In the genomic region with DNA sequence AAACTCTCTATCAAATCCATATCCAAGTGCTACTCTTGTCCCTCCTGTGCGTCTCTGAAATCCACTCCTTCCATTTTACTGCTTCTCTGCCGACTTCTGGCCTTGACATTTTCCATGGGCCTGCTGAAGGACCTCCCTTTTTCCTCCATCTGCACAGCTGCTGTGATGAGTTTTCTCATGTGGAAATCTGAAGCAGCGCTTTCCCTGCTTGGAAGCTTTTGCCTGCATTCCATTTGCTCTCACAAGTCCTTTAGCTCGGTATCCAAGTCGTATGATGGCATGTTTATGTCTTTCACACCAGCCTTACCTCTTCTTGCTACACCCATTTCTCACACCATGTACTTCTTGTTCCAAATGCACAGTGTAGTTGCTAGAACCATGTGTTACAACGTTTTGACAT, we compare ENCODE assay signal across 19 cellular contexts.
DNase-seq lines count a peak whose midpoint lies in the region; ATAC-seq, FAIRE-seq and TF ChIP-seq lines count a peak whose summit lies in the region.
"Had no signal": no experiment of that assay in that cellular context is flagged by ENCODE, and none has a peak within 500 bp of the region (broad histone marks: within the 10 kb centered on the region; RNA-seq: fewer than 3 reads in every experiment).

No MANE protein-coding gene starts in this region.

- no peaks in the 10 kb centered on the region for H3K9me3 ChIP-seq in cardiac muscle cell (ENCODE audit: low read depth)
- no peaks in the 10 kb centered on the region for H3K9me3 ChIP-seq in right atrium auricular region
- H3K9me3 ChIP-seq in H1 (ENCODE audit: insufficient read depth in 2 of 2, low read depth in 1 of 2, low read length in 1 of 2) = no peaks in the 10 kb centered on the region
- H3K9me3 ChIP-seq: A549; BLaER1 treated with 17β-estradiol and CSF1 and Interleukin-3, amounts not matched to agents 10 nM and 100 nM; Caco-2 had no signal

- no peak overlapping the region for H4K8ac ChIP-seq in H1 (ENCODE audit: extremely low read depth, insufficient read depth, low read length)

- H3K36me3 ChIP-seq in cardiac muscle cell (no peaks in the 10 kb centered on the region), right atrium auricular region (no peaks in the 10 kb centered on the region), H1 (ENCODE audit: control insufficient read depth in 2 of 4, insufficient read depth in 4 of 4, low read length in 3 of 4) (no peaks in the 10 kb centered on the region)
- H3K36me3 ChIP-seq: BLaER1 treated with 17β-estradiol and CSF1 and Interleukin-3, amounts not matched to agents 10 nM and 100 nM had no signal

- no peak for TF ChIP-seq POLR2A in H1 (IDR thresholded peaks at IDR 0.05; ENCODE audit: control extremely low read depth in 1 of 2, low read depth in 2 of 2, low read length in 2 of 2)

- no peak overlapping the region for H2BK20ac ChIP-seq in H1 (ENCODE audit: low read length)

- no peaks in the 10 kb centered on the region for H3K79me1 ChIP-seq in H1 (ENCODE audit: low read depth, low read length)

- no peak overlapping the region for H3K14ac ChIP-seq in H1 (ENCODE audit: insufficient read length)

- no peak for TF ChIP-seq EP300 in H1 (IDR thresholded peaks at IDR 0.05; ENCODE audit: borderline replicate concordance in 1 of 2, low read depth in 2 of 2, low read length in 2 of 2)

- H3K18ac ChIP-seq in H1 (ENCODE audit: extremely low read depth, low read length) = no peak overlapping the region

- no peak overlapping the region for H3K23ac ChIP-seq in H1 (ENCODE audit: insufficient read length)

- no peak for ATAC-seq in GM18867 (IDR thresholded peaks at IDR 0.05; ENCODE audit: unreplicated experiment)
- no peak for ATAC-seq in GM21447 (IDR thresholded peaks at IDR 0.05; ENCODE audit: unreplicated experiment)
- ATAC-seq: A549; CD8-positive, alpha-beta T cell had no signal

- H2BK5ac ChIP-seq in H1 (ENCODE audit: low read depth, low read length) = no peak overlapping the region

- 93% methylated on average over 6 of the region's 6 CpGs; no CpG with 5 or more reads in 1 of the 2 experiments for WGBS in H1 (ENCODE audit: extremely low coverage in 1 of 2, insufficient coverage in 1 of 2, insufficient read length in 1 of 2, insufficient replicate concordance in 2 of 2, low coverage in 1 of 2, low lambda C conversion rate in 2 of 2, missing lambda C conversion rate in 1 of 2), 2 experiments

- no peak overlapping the region for H3K56ac ChIP-seq in H1 (replicated peaks; ENCODE audit: insufficient read length, low read depth, low read length)

- no peak overlapping the region for H2BK15ac ChIP-seq in H1 (ENCODE audit: low read length)

- no peak for TF ChIP-seq CTCF in cardiac muscle cell (IDR thresholded peaks at IDR 0.05; ENCODE audit: low read depth, low read length)
- TF ChIP-seq CTCF in right atrium auricular region (IDR thresholded peaks at IDR 0.05) = no peak
- no peak for TF ChIP-seq CTCF in H1 (IDR thresholded peaks at IDR 0.05; ENCODE audit: control extremely low read depth in 1 of 3, insufficient read depth in 1 of 3, low read depth in 1 of 3, low read length in 3 of 3)

- CTCF ChIA-PET in H1 (lab: Charles Lee; ENCODE audit: partially characterized antibody) = interaction anchor here (0.5 to 1.6 kb wide), 5 partner anchors 12 to 95 kb away, joined by 3 to 5 read pairs (median 3); no protein-coding TSS in a partner anchor

- H3K4ac ChIP-seq in H1 (replicated peaks; ENCODE audit: insufficient read length, low read depth, low read length) = no peak overlapping the region

- peak overlapping the region; percentile 84 for H3K27ac ChIP-seq in cardiac muscle cell
- no peak overlapping the region for H3K27ac ChIP-seq in right atrium auricular region
- H3K27ac ChIP-seq in H1 (ENCODE audit: low read depth, low read length) = no peak overlapping the region
- H3K27ac ChIP-seq: 22Rv1; A549; BLaER1 treated with 17β-estradiol and CSF1 and Interleukin-3, amounts not matched to agents 10 nM and 100 nM; C4-2B had no signal

- no peak for TF ChIP-seq RAD21 in H1 (IDR thresholded peaks at IDR 0.05 in 1 of 2, conservative IDR thresholded peaks at IDR 0.05 in 1 of 2; ENCODE audit: low read depth in 2 of 2, low read length in 2 of 2)

- no peak for FAIRE-seq in H1 (lab: Jason Lieb, UNC)
- FAIRE-seq: A549, D721Med, G401.6, GM12891 had no signal

- H3K23me2 ChIP-seq in H1 (ENCODE audit: low read depth, low read length) = no peaks in the 10 kb centered on the region

- H2BK120ac ChIP-seq in H1 (replicated peaks; ENCODE audit: low read depth, low read length) = no peak overlapping the region

- no peak overlapping the region for H3K4me2 ChIP-seq in H1 (ENCODE audit: insufficient read depth in 1 of 2, low read depth in 2 of 2, low read length in 2 of 2)
- H3K4me2 ChIP-seq: A549; BLaER1 treated with 17β-estradiol and CSF1 and Interleukin-3, amounts not matched to agents 10 nM and 100 nM had no signal

- POLR2A ChIA-PET in H1 (lab: Charles Lee; ENCODE audit: partially characterized antibody) = no interaction called here

- H3K4me1 ChIP-seq in cardiac muscle cell (ENCODE audit: low read depth) (peaks cover 41% of the 10 kb centered on the region), right atrium auricular region (no peaks in the 10 kb centered on the region), H1 (replicated peaks in 1 of 4; ENCODE audit: control insufficient read depth in 3 of 4, insufficient read depth in 4 of 4, low read length in 3 of 4) (no peaks in the 10 kb centered on the region)
- H3K4me1 ChIP-seq: A549; BLaER1 treated with 17β-estradiol and CSF1 and Interleukin-3, amounts not matched to agents 10 nM and 100 nM had no signal

- no peak overlapping the region for H4K5ac ChIP-seq in H1 (ENCODE audit: insufficient read length, low read depth, low read length)

- H2BK12ac ChIP-seq in H1 (ENCODE audit: low read depth, low read length) = peak overlapping the region; percentile 41; the same call in 1 of the 2 replicates

- H3K9ac ChIP-seq in H1 (replicated peaks in 1 of 4; ENCODE audit: extremely low read depth in 1 of 4, low read depth in 3 of 4, low read length in 3 of 4) = no peak overlapping the region
- H3K9ac ChIP-seq: BLaER1 treated with 17β-estradiol and CSF1 and Interleukin-3, amounts not matched to agents 10 nM and 100 nM had no signal

- no peak overlapping the region for H3K4me3 ChIP-seq in cardiac muscle cell
- no peak overlapping the region for H3K4me3 ChIP-seq in right atrium auricular region
- H3K4me3 ChIP-seq in H1 (ENCODE audit: extremely low read depth in 1 of 4, insufficient read depth in 2 of 4, low read depth in 3 of 4, low read length in 4 of 4) = no peak overlapping the region
- H3K4me3 ChIP-seq: A549; BLaER1 treated with 17β-estradiol and CSF1 and Interleukin-3, amounts not matched to agents 10 nM and 100 nM had no signal

- H4K20me1 ChIP-seq in H1 (replicated peaks in 1 of 2; ENCODE audit: control insufficient read depth in 1 of 2, insufficient read depth in 2 of 2, low read length in 2 of 2) = no peaks in the 10 kb centered on the region
- H4K20me1 ChIP-seq: BLaER1 treated with 17β-estradiol and CSF1 and Interleukin-3, amounts not matched to agents 10 nM and 100 nM had no signal

- H3K79me2 ChIP-seq in H1 (ENCODE audit: control insufficient read depth in 1 of 2, insufficient read depth in 2 of 2, low read length in 2 of 2) = no peaks in the 10 kb centered on the region

- H2AK5ac ChIP-seq in H1 (ENCODE audit: low read depth, low read length) = no peak overlapping the region

- H3K27me3 ChIP-seq in cardiac muscle cell = no peaks in the 10 kb centered on the region
- no peaks in the 10 kb centered on the region for H3K27me3 ChIP-seq in right atrium auricular region
- H3K27me3 ChIP-seq in H1 (replicated peaks in 1 of 4; ENCODE audit: control insufficient read depth in 3 of 4, extremely low read depth in 1 of 4, insufficient read depth in 3 of 4, low read length in 3 of 4) = no peaks in the 10 kb centered on the region
- H3K27me3 ChIP-seq: BLaER1 treated with 17β-estradiol and CSF1 and Interleukin-3, amounts not matched to agents 10 nM and 100 nM had no signal

- H4K91ac ChIP-seq in H1 (replicated peaks; ENCODE audit: insufficient read length, low read length) = no peak overlapping the region

- H2AFZ ChIP-seq in H1 (ENCODE audit: low read length) = no peak overlapping the region

- peak in 1 of 2 donors; percentile 3 for DNase-seq in cardiac muscle cell (ENCODE audit: low read depth in 1 of 2, low spot score in 1 of 2)
- no peak for DNase-seq in right atrium auricular region (ENCODE audit: low spot score)
- DNase-seq in H1 (ENCODE audit: low read depth in 1 of 2, low spot score in 2 of 2) = no peak
- DNase-seq: AML-193; Caco-2; Calu3; CD4-positive, alpha-beta T cell; CD8-positive, alpha-beta T cell; DMS79 treated with DMSO at 0.1 percent for 48 hours; GF-D8 had no signal

TF ChIP-seq in H1, 55 proteins besides CTCF, POLR2A, EP300 and RAD21 (continues in another document):
- no peak for TF ChIP-seq YY1 (IDR thresholded peaks at IDR 0.05; ENCODE audit: low read depth, low read length)
- no peak for TF ChIP-seq KDM1A (IDR thresholded peaks at IDR 0.05; ENCODE audit: borderline replicate concordance, low read length)
- TF ChIP-seq, protein P1, sequence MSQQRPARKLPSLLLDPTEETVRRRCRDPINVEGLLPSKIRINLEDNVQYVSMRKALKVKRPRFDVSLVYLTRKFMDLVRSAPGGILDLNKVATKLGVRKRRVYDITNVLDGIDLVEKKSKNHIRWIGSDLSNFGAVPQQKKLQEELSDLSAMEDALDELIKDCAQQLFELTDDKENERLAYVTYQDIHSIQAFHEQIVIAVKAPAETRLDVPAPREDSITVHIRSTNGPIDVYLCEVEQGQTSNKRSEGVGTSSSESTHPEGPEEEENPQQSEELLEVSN (IDR thresholded peaks at IDR 0.05) = no peak
- no peak for TF ChIP-seq BRCA1 (IDR thresholded peaks at IDR 0.05; ENCODE audit: low read depth, low read length)
- TF ChIP-seq, protein P2, sequence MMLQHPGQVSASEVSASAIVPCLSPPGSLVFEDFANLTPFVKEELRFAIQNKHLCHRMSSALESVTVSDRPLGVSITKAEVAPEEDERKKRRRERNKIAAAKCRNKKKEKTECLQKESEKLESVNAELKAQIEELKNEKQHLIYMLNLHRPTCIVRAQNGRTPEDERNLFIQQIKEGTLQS (IDR thresholded peaks at IDR 0.05; ENCODE audit: insufficient read depth, low read depth, low read length) = no peak
- no peak for TF ChIP-seq CEBPB (IDR thresholded peaks at IDR 0.05; ENCODE audit: low read depth, low read length)
- no peak for TF ChIP-seq NANOG (IDR thresholded peaks at IDR 0.05; ENCODE audit: insufficient read depth, low read depth, low read length, poor library complexity, severe bottlenecking)
- TF ChIP-seq SRF (IDR thresholded peaks at IDR 0.05; ENCODE audit: low read depth, low read length) = no peak
- no peak for TF ChIP-seq ASH2L (IDR thresholded peaks at IDR 0.05; ENCODE audit: low read length)
- no peak for TF ChIP-seq POU5F1 (IDR thresholded peaks at IDR 0.05; ENCODE audit: low read depth, low read length)
- no peak for TF ChIP-seq MAFK (IDR thresholded peaks at IDR 0.05; ENCODE audit: low read depth, low read length)
- no peak for TF ChIP-seq CHD1 (IDR thresholded peaks at IDR 0.05; ENCODE audit: low read depth, low read length)
- no peak for TF ChIP-seq EZH2 (IDR thresholded peaks at IDR 0.05; ENCODE audit: low read depth, low read length, severe bottlenecking)
- no peak for TF ChIP-seq JUN (IDR thresholded peaks at IDR 0.05; ENCODE audit: low read depth, low read length)
